ENCODE assay signal across 8 cellular contexts in the genomic region with DNA sequence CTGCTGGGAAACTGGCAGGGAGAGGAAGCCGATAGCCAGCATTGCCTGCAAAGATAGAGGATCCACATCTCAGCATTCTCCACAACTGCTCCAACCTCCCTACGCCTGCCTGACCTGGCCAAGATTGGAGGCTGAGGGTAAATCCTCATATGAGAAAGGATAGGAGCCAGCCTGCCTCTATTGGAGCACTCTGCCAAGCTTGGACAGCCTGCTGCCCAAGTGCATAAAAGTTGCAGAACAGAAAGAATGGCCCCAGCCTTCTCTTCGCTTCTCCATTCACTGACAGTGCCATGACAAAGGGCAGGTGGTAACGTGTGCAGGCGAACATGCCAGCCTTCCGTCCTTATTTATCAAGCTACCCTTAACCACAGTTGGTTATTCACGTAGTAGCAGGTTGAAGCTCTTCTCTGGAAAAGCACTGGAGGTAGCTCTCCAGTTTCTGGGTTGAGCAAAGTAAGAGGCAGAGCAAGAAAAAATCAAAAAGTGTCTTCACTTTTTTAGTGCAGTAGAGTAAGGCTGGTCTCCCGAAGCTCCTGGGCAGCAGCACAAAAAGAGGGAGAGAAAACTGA. TPM values are rescaled to one million over a fixed set of nuclear protein-coding genes. Genes with fewer than 3 reads are reported as not detected.
DNase-seq lines count a peak whose midpoint lies in the region; ATAC-seq and TF ChIP-seq lines count a peak whose summit lies in the region.

No MANE protein-coding gene starts in this region.

- no peak for DNase-seq in CD8-positive, alpha-beta T cell
- DNase-seq in chondrocyte (ENCODE audit: low spot score) (no peak), prostate gland (ENCODE audit: low spot score) (no peak), NOMO-1 treated with DMSO at 0.1 percent for 48 hours (lab: John Stamatoyannopoulos, UW; ENCODE audit: unreplicated experiment) (no peak), NCI-H2029 treated with DMSO at 0.1 percent for 48 hours (lab: John Stamatoyannopoulos, UW) (no peak), ACHN (no peak)

- H3K36me3 Mint-ChIP-seq in CD8-positive, alpha-beta T cell, result no peaks in the 10 kb centered on the region
- H3K36me3 Mint-ChIP-seq in chondrocyte (ENCODE audit: low read depth), result peaks cover 3% of the 10 kb centered on the region

- H3K4me1 ChIP-seq in CD8-positive, alpha-beta T cell (ENCODE audit: insufficient read depth, low read length), result peaks cover 45% of the 10 kb centered on the region
- H3K4me1 ChIP-seq in prostate gland (replicated peaks), result peaks cover 59% of the 10 kb centered on the region

- no peaks in the 10 kb centered on the region for H3K9me3 Mint-ChIP-seq in CD8-positive, alpha-beta T cell
- H3K9me3 Mint-ChIP-seq in chondrocyte (ENCODE audit: low read depth), result no peaks in the 10 kb centered on the region

- H3K27me3 Mint-ChIP-seq in CD8-positive, alpha-beta T cell (ENCODE audit: low read depth), result no peaks in the 10 kb centered on the region
- no peaks in the 10 kb centered on the region for H3K27me3 Mint-ChIP-seq in chondrocyte (ENCODE audit: low read depth)

- ATAC-seq in CD8-positive, alpha-beta T cell, result no peak
- ATAC-seq in GM21576 (IDR thresholded peaks at IDR 0.05; ENCODE audit: unreplicated experiment), result no peak

- no peaks in the 10 kb centered on the region for H3K27me3 ChIP-seq in CD8-positive, alpha-beta T cell (ENCODE audit: insufficient read depth, low read length)
- H3K27me3 ChIP-seq in prostate gland (replicated peaks; ENCODE audit: insufficient read depth), result no peaks in the 10 kb centered on the region

- no peak overlapping the region for H3K27ac Mint-ChIP-seq in CD8-positive, alpha-beta T cell
- peak overlapping the region; percentile 96 for H3K27ac Mint-ChIP-seq in chondrocyte (ENCODE audit: unreplicated experiment)

- intact Hi-C loops in CD8-positive, alpha-beta T cell (cut with DNase I, micrococcal nuclease), result loop anchor here in 1 of 2 experiments (10.0 kb wide), 1 partner anchor 170 kb away; a partner anchor contains a TSS
- intact Hi-C loops in prostate gland (cut with DNase I), result no loop called here

- WGBS in prostate gland, result 28% methylated on average over 8 of the region's 8 CpGs

- TF ChIP-seq CTCF in CD8-positive, alpha-beta T cell (IDR thresholded peaks at IDR 0.05), result no peak
- no peak for TF ChIP-seq CTCF in chondrocyte (IDR thresholded peaks at IDR 0.05)
- TF ChIP-seq CTCF in prostate gland (IDR thresholded peaks at IDR 0.05), result no peak

- H3K4me1 Mint-ChIP-seq in CD8-positive, alpha-beta T cell (ENCODE audit: low read depth), result peaks cover 56% of the 10 kb centered on the region
- peaks cover 93% of the 10 kb centered on the region for H3K4me1 Mint-ChIP-seq in chondrocyte (ENCODE audit: low read depth)

- CTCF ChIA-PET in CD8-positive, alpha-beta T cell (lab: Charles Lee), result interaction anchor here (0.5 to 13.8 kb wide), 28 partner anchors 9 to 204 kb away, joined by 3 to 192 read pairs (median 4); a partner anchor contains a TSS

- no peak overlapping the region for H3K4me3 ChIP-seq in CD8-positive, alpha-beta T cell (ENCODE audit: low read depth, low read length)
- no peak overlapping the region for H3K4me3 ChIP-seq in prostate gland

- no peaks in the 10 kb centered on the region for H3K36me3 ChIP-seq in CD8-positive, alpha-beta T cell (ENCODE audit: insufficient read depth, low read length)
- H3K36me3 ChIP-seq in KOPT-K1 (ENCODE audit: insufficient read depth, low read length) (no peaks in the 10 kb centered on the region), prostate gland (no peaks in the 10 kb centered on the region)

- no peak for TF ChIP-seq POLR2A in prostate gland (IDR thresholded peaks at IDR 0.05)

- POLR2A ChIA-PET in CD8-positive, alpha-beta T cell (lab: Charles Lee), result interaction anchor here (0.9 to 1.6 kb wide), 3 partner anchors 11 to 67 kb away, joined by 3 read pairs; no protein-coding TSS in a partner anchor

- no peaks in the 10 kb centered on the region for H3K9me3 ChIP-seq in CD8-positive, alpha-beta T cell (ENCODE audit: low read length)
- no peaks in the 10 kb centered on the region for H3K9me3 ChIP-seq in KOPT-K1 (ENCODE audit: insufficient read depth, low read length, poor library complexity, severe bottlenecking)
- H3K9me3 ChIP-seq in prostate gland, result no peaks in the 10 kb centered on the region

- in situ Hi-C loops in ACHN (cut with HindIII; ENCODE audit: low pct_ligation_motif_present, low pct_unique_long_range_greater_than_20kb, low sequenced_read_pairs), result no loop called here

- peak overlapping the region; percentile 54 for H3K4me3 Mint-ChIP-seq in CD8-positive, alpha-beta T cell
- peak overlapping the region; percentile 38 for H3K4me3 Mint-ChIP-seq in chondrocyte (ENCODE audit: unreplicated experiment)

- H3K27ac ChIP-seq in CD8-positive, alpha-beta T cell (ENCODE audit: low read depth, low read length), result no peak overlapping the region
- H3K27ac ChIP-seq in KOPT-K1 (ENCODE audit: low read depth, low read length, poor library complexity, severe bottlenecking) (peak overlapping the region; percentile 34), prostate gland (peak overlapping the region; percentile 85 to 93)

RNA-seq across cellular contexts. Expression of a gene that starts 4.3 kb away (rescaled TPM):
- total RNA-seq in CD8-positive, alpha-beta T cell, result 10 to 100 TPM in 1 of 2 experiments, 1 to 10 TPM in 1; 9.6 to 11.2 TPM
- total RNA-seq in chondrocyte (15.1 to 40.9 TPM (median 17.9 TPM) in 3 replicates), prostate gland (10 to 100 TPM in 1 of 2 donors, 1 to 10 TPM in 1; 8.8 to 19.0 TPM)

RNA-seq across cellular contexts. Expression of a gene that starts 56.5 kb away (rescaled TPM):
- total RNA-seq in CD8-positive, alpha-beta T cell, result 1 to 10 TPM in 1 of 2 experiments, under 1 TPM in 1; 0.47 to 1.2 TPM
- total RNA-seq in chondrocyte, result 6.7 to 9.6 TPM (median 7.4 TPM) in 3 replicates
- 1 to 10 TPM; 2.5 to 8.2 TPM for total RNA-seq in prostate gland
